In genomic region chr5:170632985-170633234, GRCh38 we compare ENCODE assay signal across 8 cellular contexts.
A peak's percentile ranks its signal among the peaks of the same experiment; 100 is the strongest.
DNase-seq lines count a peak whose midpoint lies in the region; ATAC-seq lines count a peak whose summit lies in the region.

No MANE protein-coding gene starts in this region.

- no peaks in the 10 kb centered on the region for H3K36me3 ChIP-seq in mesodermal cell (ENCODE audit: control insufficient read depth, insufficient read depth, low read length)

- intact Hi-C loops in dendritic cell treated with granulocyte-macrophage colony-stimulating factor and Interleukin-4, amounts not matched to agents 40 ng/mL and 50 ng/mL, for 4 days (cut with micrococcal nuclease) = loop anchor here (5.0 kb wide), 1 partner anchor 406 kb away; no protein-coding TSS in a partner anchor

- H3K36me3 Mint-ChIP-seq in dendritic cell treated with granulocyte-macrophage colony-stimulating factor and Interleukin-4, amounts not matched to agents 40 ng/mL and 50 ng/mL, for 4 days (ENCODE audit: low read depth) = no peaks in the 10 kb centered on the region

- peak overlapping the region; percentile 33 for H3K4me3 ChIP-seq in mesodermal cell (ENCODE audit: extremely low read depth, insufficient read depth, low read length, poor library complexity, severe bottlenecking)

- no peaks in the 10 kb centered on the region for H3K9me3 Mint-ChIP-seq in dendritic cell treated with granulocyte-macrophage colony-stimulating factor and Interleukin-4, amounts not matched to agents 40 ng/mL and 50 ng/mL, for 4 days

- H3K4me3 Mint-ChIP-seq in dendritic cell treated with granulocyte-macrophage colony-stimulating factor and Interleukin-4, amounts not matched to agents 40 ng/mL and 50 ng/mL, for 4 days = peak overlapping the region; percentile 51

- H3K4me1 Mint-ChIP-seq in dendritic cell treated with granulocyte-macrophage colony-stimulating factor and Interleukin-4, amounts not matched to agents 40 ng/mL and 50 ng/mL, for 4 days (ENCODE audit: low read depth) = peaks cover 26% of the 10 kb centered on the region

- H3K27ac ChIP-seq in mesodermal cell (ENCODE audit: low read depth, low read length, severe bottlenecking) = peak overlapping the region; percentile 86

- H3K9me3 ChIP-seq in mesodermal cell (ENCODE audit: control insufficient read depth, low read length) = no peaks in the 10 kb centered on the region

- H3K27ac Mint-ChIP-seq in dendritic cell treated with granulocyte-macrophage colony-stimulating factor and Interleukin-4, amounts not matched to agents 40 ng/mL and 50 ng/mL, for 4 days = peak overlapping the region; percentile 9

- peak; percentile 76 for DNase-seq in Daoy (ENCODE audit: low read depth)
- peak; percentile 66 for DNase-seq in activated CD4-positive, alpha-beta T cell treated with anti-CD3 and anti-CD28 coated beads for 48 hours
- DNase-seq in stimulated activated CD8-positive, alpha-beta memory T cell treated with anti-CD3 and anti-CD28 coated beads, Interleukin-4, amount 100 ng/mL, for 24 hours (ENCODE audit: low read depth) = peak; percentile 20
- DNase-seq in GOT3 (lab: John Stamatoyannopoulos, UW) = no peak

- WGBS in mesodermal cell (ENCODE audit: insufficient coverage in 2 of 2), 2 experiments = 0 to 1% methylated on average over 3 to 11 of the region's 12 CpGs

- ATAC-seq in HG03354 (IDR thresholded peaks at IDR 0.05; ENCODE audit: poor library complexity, severe bottlenecking, unreplicated experiment) (peak; percentile 71), GM19455 (IDR thresholded peaks at IDR 0.05; ENCODE audit: unreplicated experiment) (no peak)

- peaks cover 11% of the 10 kb centered on the region for H3K4me1 ChIP-seq in mesodermal cell (ENCODE audit: control insufficient read depth, insufficient read depth, low read length, poor library complexity, severe bottlenecking)

- peaks cover 41% of the 10 kb centered on the region for H3K27me3 Mint-ChIP-seq in dendritic cell treated with granulocyte-macrophage colony-stimulating factor and Interleukin-4, amounts not matched to agents 40 ng/mL and 50 ng/mL, for 4 days
